In genomic region chr20:36548006-36548315, GRCh38 we compare ENCODE assay signal across 12 cellular contexts. TPM values are rescaled to one million over a fixed set of nuclear protein-coding genes. Genes with fewer than 3 reads are reported as not detected.
DNase-seq lines count a peak whose midpoint lies in the region; ATAC-seq and TF ChIP-seq lines count a peak whose summit lies in the region.
"Had no signal": no experiment of that assay in that cellular context is flagged by ENCODE, and none has a peak within 500 bp of the region (broad histone marks: within the 10 kb centered on the region; RNA-seq: fewer than 3 reads in every experiment).

No MANE protein-coding gene starts in this region.

- H3K4me2 ChIP-seq in hepatocyte, result no peak overlapping the region
- no peak overlapping the region for H3K4me2 ChIP-seq in PC-9

- no peaks in the 10 kb centered on the region for H3K9me3 Mint-ChIP-seq in stimulated activated naive CD8-positive, alpha-beta T cell treated with anti-CD3 and anti-CD28 coated beads, Interleukin-15, amount 100 ng/mL, for 72 hours
- no peaks in the 10 kb centered on the region for H3K9me3 Mint-ChIP-seq in activated T-cell treated with anti-CD3 and anti-CD28 coated beads, Interleukin-2, amount 50 U/mL, for 24 hours
- H3K9me3 Mint-ChIP-seq: CD4-positive, alpha-beta memory T cell had no signal

- no peaks in the 10 kb centered on the region for H3K36me3 ChIP-seq in hepatocyte (replicated peaks; ENCODE audit: insufficient read depth, low read depth)
- H3K36me3 ChIP-seq in PC-9 (ENCODE audit: low read depth), result no peaks in the 10 kb centered on the region

- no peak overlapping the region for H2AFZ ChIP-seq in hepatocyte
- H2AFZ ChIP-seq in PC-9, result no peak overlapping the region

- no peaks in the 10 kb centered on the region for H3F3A ChIP-seq in PC-9 (ENCODE audit: insufficient read depth, low read depth)

- H3K4me1 Mint-ChIP-seq in stimulated activated naive CD8-positive, alpha-beta T cell treated with anti-CD3 and anti-CD28 coated beads, Interleukin-15, amount 100 ng/mL, for 72 hours, result peaks cover 13% of the 10 kb centered on the region
- peaks cover 1% of the 10 kb centered on the region for H3K4me1 Mint-ChIP-seq in activated T-cell treated with anti-CD3 and anti-CD28 coated beads, Interleukin-2, amount 50 U/mL, for 24 hours (ENCODE audit: low read depth)

- peak; percentile 13 for DNase-seq in stimulated activated naive CD8-positive, alpha-beta T cell treated with anti-CD3 and anti-CD28 coated beads, Interleukin-15, Interleukin-2, amounts not matched to agents 100 U/mL and 50 U/mL, for 24 hours
- no peak for DNase-seq in stimulated activated naive CD8-positive, alpha-beta T cell treated with anti-CD3 and anti-CD28 coated beads, Interleukin-15, amount 100 ng/mL, for 72 hours
- peak; percentile 28 for DNase-seq in SK-MEL-5 (ENCODE audit: low read depth, low spot score)
- no peak for DNase-seq in hepatocyte (ENCODE audit: low spot score)
- no peak for DNase-seq in AML-193 (lab: John Stamatoyannopoulos, UW)
- DNase-seq in activated effector memory CD4-positive, alpha-beta T cell treated with anti-CD3 and anti-CD28 coated beads, Interleukin-2, amount 50 U/mL, for 16 hours, result no peak
- DNase-seq in PC-9, result no peak
- no peak for DNase-seq in activated T-cell treated with anti-CD3 and anti-CD28 coated beads, Interleukin-2, amount 50 U/mL, for 24 hours
- DNase-seq: activated T-cell treated with anti-CD3 and anti-CD28 coated beads for 4 hours; CD4-positive, alpha-beta memory T cell; NCI-H2081 had no signal

- H4K20me1 ChIP-seq in hepatocyte (ENCODE audit: insufficient read depth, poor library complexity, severe bottlenecking) (no peaks in the 10 kb centered on the region), PC-9 (ENCODE audit: insufficient read depth) (no peaks in the 10 kb centered on the region)

- H3K27ac ChIP-seq in hepatocyte (no peak overlapping the region), PC-9 (no peak overlapping the region)
- H3K27ac ChIP-seq: vagina had no signal

- H3K79me2 ChIP-seq in hepatocyte (peaks cover 7% of the 10 kb centered on the region), PC-9 (ENCODE audit: low read depth) (no peaks in the 10 kb centered on the region)

- no peaks in the 10 kb centered on the region for H3K27me3 Mint-ChIP-seq in stimulated activated naive CD8-positive, alpha-beta T cell treated with anti-CD3 and anti-CD28 coated beads, Interleukin-15, amount 100 ng/mL, for 72 hours
- no peaks in the 10 kb centered on the region for H3K27me3 Mint-ChIP-seq in activated T-cell treated with anti-CD3 and anti-CD28 coated beads, Interleukin-2, amount 50 U/mL, for 24 hours
- H3K27me3 Mint-ChIP-seq: CD4-positive, alpha-beta memory T cell had no signal

- no peak overlapping the region for H3K27ac Mint-ChIP-seq in stimulated activated naive CD8-positive, alpha-beta T cell treated with anti-CD3 and anti-CD28 coated beads, Interleukin-15, amount 100 ng/mL, for 72 hours
- no peak overlapping the region for H3K27ac Mint-ChIP-seq in activated T-cell treated with anti-CD3 and anti-CD28 coated beads, Interleukin-2, amount 50 U/mL, for 24 hours

- 85% methylated on average over 10 of the region's 12 CpGs for WGBS in hepatocyte (ENCODE audit: low lambda C conversion rate, missing lambda C conversion rate)

- H3K4me3 Mint-ChIP-seq in stimulated activated naive CD8-positive, alpha-beta T cell treated with anti-CD3 and anti-CD28 coated beads, Interleukin-15, amount 100 ng/mL, for 72 hours, result no peak overlapping the region
- no peak overlapping the region for H3K4me3 Mint-ChIP-seq in activated T-cell treated with anti-CD3 and anti-CD28 coated beads, Interleukin-2, amount 50 U/mL, for 24 hours
- H3K4me3 Mint-ChIP-seq: CD4-positive, alpha-beta memory T cell had no signal

- POLR2A ChIA-PET in PC-9 (lab: Charles Lee; ENCODE audit: unreplicated experiment), result no interaction called here

- H3K9me2 ChIP-seq in hepatocyte (replicated peaks; ENCODE audit: insufficient read depth) (no peaks in the 10 kb centered on the region), PC-9 (ENCODE audit: insufficient read depth) (no peaks in the 10 kb centered on the region)

- H3K4me3 ChIP-seq in hepatocyte (no peak overlapping the region), PC-9 (no peak overlapping the region)
- H3K4me3 ChIP-seq: vagina had no signal

- CTCF ChIA-PET in PC-9 (lab: Charles Lee), result no interaction called here

- peaks cover 8% of the 10 kb centered on the region for H3K4me1 ChIP-seq in hepatocyte (ENCODE audit: insufficient read depth)
- H3K4me1 ChIP-seq in PC-9 (replicated peaks; ENCODE audit: insufficient read depth), result no peaks in the 10 kb centered on the region

- in situ Hi-C loops in SK-MEL-5 (cut with HindIII; ENCODE audit: low pct_unique_long_range_greater_than_20kb, low sequenced_read_pairs), result no loop called here

- H3K27me3 ChIP-seq in hepatocyte (no peaks in the 10 kb centered on the region), PC-9 (ENCODE audit: insufficient read depth, low read depth) (no peaks in the 10 kb centered on the region)
- H3K27me3 ChIP-seq: vagina had no signal

- intact Hi-C loops in PC-9 (cut with micrococcal nuclease; ENCODE audit: unreplicated experiment), result no loop called here

- ATAC-seq in stimulated activated naive CD8-positive, alpha-beta T cell treated with anti-CD3 and anti-CD28 coated beads, Interleukin-15, Interleukin-2, amounts not matched to agents 100 U/mL and 50 U/mL, for 24 hours, result no peak
- no peak for ATAC-seq in stimulated activated naive CD8-positive, alpha-beta T cell treated with anti-CD3 and anti-CD28 coated beads, Interleukin-15, amount 100 ng/mL, for 72 hours

- TF ChIP-seq CTCF in hepatocyte (IDR thresholded peaks at IDR 0.05; ENCODE audit: poor library complexity) (peak; percentile 9), PC-9 (conservative IDR thresholded peaks at IDR 0.05) (no peak)

- H3K36me3 Mint-ChIP-seq in activated T-cell treated with anti-CD3 and anti-CD28 coated beads, Interleukin-2, amount 50 U/mL, for 24 hours (ENCODE audit: low read depth), result no peaks in the 10 kb centered on the region
- H3K36me3 Mint-ChIP-seq: CD4-positive, alpha-beta memory T cell had no signal

- H3K9me3 ChIP-seq in hepatocyte (ENCODE audit: low read depth) (no peaks in the 10 kb centered on the region), PC-9 (ENCODE audit: insufficient read depth, low read depth) (no peaks in the 10 kb centered on the region)
- H3K9me3 ChIP-seq: vagina had no signal

- no TSS peak for BruUV-seq in PC-9 (replicated peaks; lab: Mats Ljungman, UMichigan)

RNA-seq across cellular contexts. Expression of gene MYL9, which starts 6.6 kb away (rescaled TPM):
- total RNA-seq in SK-MEL-5 (2014; rRNA removed; shearing (Covaris generic)), result not detected in 2 replicates
- not detected in 2 replicates for polyA plus RNA-seq in SK-MEL-5 (2015; cell fraction: cytosol; rRNA removed)
- not detected in 2 replicates for polyA plus RNA-seq in SK-MEL-5 (2015; cell fraction: nucleus; rRNA removed)
- total RNA-seq in hepatocyte, result 31.8 and 46.0 TPM in 2 replicates
- 169 and 175 TPM in 2 replicates for polyA plus RNA-seq in hepatocyte
- total RNA-seq in PC-9 (2021), result 13.3 and 25.3 TPM in 2 replicates
- total RNA-seq: CD4-positive, alpha-beta memory T cell had no signal
- polyA plus RNA-seq: CD4-positive, alpha-beta memory T cell had no signal

RNA-seq across cellular contexts. Expression of gene TGIF2, which starts 25.4 kb away (rescaled TPM):
- 13.8 and 16.2 TPM in 2 replicates for total RNA-seq in SK-MEL-5 (2014; rRNA removed; shearing (Covaris generic))
- polyA plus RNA-seq in SK-MEL-5 (2015; cell fraction: cytosol; rRNA removed), result 21.9 and 26.1 TPM in 2 replicates
- polyA plus RNA-seq in SK-MEL-5 (2015; cell fraction: nucleus; rRNA removed), result 9.6 and 17.7 TPM in 2 replicates
- total RNA-seq in hepatocyte, result 27.0 and 30.6 TPM in 2 replicates
- 32.4 and 38.5 TPM in 2 replicates for polyA plus RNA-seq in hepatocyte
- 15.7 and 18.3 TPM in 2 replicates for total RNA-seq in PC-9 (2021)

RNA-seq across cellular contexts. Expression of gene RAB5IF, which starts 57.6 kb away (rescaled TPM):
- 165 and 190 TPM in 2 replicates for total RNA-seq in SK-MEL-5 (2014; rRNA removed; shearing (Covaris generic))
- 162 and 170 TPM in 2 replicates for polyA plus RNA-seq in SK-MEL-5 (2015; cell fraction: cytosol; rRNA removed)
- 192 and 208 TPM in 2 replicates for polyA plus RNA-seq in SK-MEL-5 (2015; cell fraction: nucleus; rRNA removed)
- total RNA-seq in hepatocyte (130 and 134 TPM in 2 replicates), PC-9 (2021) (220 and 303 TPM in 2 replicates)
- 198 and 202 TPM in 2 replicates for polyA plus RNA-seq in hepatocyte

Comparison
In these comparisons a context has a peak if more than half of its experiments do, and no peak if none do; other contexts are left out.
1. DNase-seq: peak in stimulated activated naive CD8-positive, alpha-beta T cell treated with anti-CD3 and anti-CD28 coated beads, Interleukin-15, Interleukin-2, amounts not matched to agents 100 U/mL and 50 U/mL, for 24 hours (single experiment) and SK-MEL-5 (single experiment); none in stimulated activated naive CD8-positive, alpha-beta T cell treated with anti-CD3 and anti-CD28 coated beads, Interleukin-15, amount 100 ng/mL, for 72 hours (0 of 2), hepatocyte (single experiment), AML-193 (0 of 2), activated effector memory CD4-positive, alpha-beta T cell treated with anti-CD3 and anti-CD28 coated beads, Interleukin-2, amount 50 U/mL, for 16 hours (single experiment), PC-9 (0 of 2) and activated T-cell treated with anti-CD3 and anti-CD28 coated beads, Interleukin-2, amount 50 U/mL, for 24 hours (single experiment).
2. RNA of gene MYL9, which starts 6.6 kb away (total RNA-seq): 31.8 to 46.0 TPM in hepatocyte and 13.3 to 25.3 TPM in PC-9; not detected in SK-MEL-5; every median in the first group is over 10 times any median in the second.